19 cellular contexts compared by ENCODE assay signal in the genomic region with DNA sequence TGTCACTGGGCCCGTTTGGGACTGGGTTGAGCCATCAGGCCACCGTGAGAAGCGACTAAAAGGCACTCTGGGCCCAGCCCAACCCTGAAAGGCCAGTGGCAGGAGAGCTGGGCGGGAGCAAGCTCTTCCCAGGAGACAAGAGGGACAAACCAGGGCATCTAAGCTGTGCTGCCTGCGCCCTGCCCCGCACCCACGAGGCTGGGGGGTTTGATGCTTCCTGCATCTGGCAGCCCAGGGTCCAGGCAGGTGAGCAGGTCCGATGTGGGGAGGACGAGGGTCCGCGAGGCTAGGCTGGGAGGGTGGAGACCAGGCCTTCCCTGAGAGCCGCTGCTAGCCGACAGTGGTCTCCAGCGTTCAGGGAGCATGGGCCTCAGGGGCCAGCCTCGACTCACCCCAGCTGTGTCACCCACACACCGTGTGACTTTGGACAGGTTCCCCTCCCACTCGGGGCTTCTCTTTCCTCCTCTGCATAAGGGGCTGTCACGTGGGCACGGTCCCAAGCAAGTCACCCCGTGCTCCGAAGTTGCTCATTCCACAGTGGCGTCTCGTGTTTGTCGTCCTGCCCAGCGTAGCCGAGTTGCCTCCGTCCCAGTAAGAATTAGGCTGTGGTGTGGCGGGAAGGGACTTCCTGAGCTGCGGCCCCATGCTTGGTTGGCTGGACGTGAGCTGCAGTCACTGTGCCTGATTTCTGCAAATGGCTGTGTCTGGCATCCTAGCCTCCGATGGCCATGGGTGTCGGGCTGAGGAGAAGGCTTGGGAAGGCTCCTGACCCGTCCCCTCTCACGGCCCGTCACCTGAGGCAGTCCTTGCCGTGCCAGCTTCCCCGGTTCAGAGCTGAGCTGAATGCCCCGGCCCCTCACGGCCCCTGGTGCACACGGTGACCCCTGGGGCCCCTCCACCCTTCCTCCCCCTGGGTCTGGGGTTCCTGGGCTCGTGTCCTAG. TPM values are rescaled to one million over a fixed set of nuclear protein-coding genes. Genes with fewer than 3 reads are reported as not detected.
A peak's percentile ranks its signal among the peaks of the same experiment; 100 is the strongest.
DNase-seq lines count a peak whose midpoint lies in the region; ATAC-seq and TF ChIP-seq lines count a peak whose summit lies in the region.
"Had no signal": no experiment of that assay in that cellular context is flagged by ENCODE, and none has a peak within 500 bp of the region (broad histone marks: within the 10 kb centered on the region; RNA-seq: fewer than 3 reads in every experiment).

No MANE protein-coding gene starts in this region.

- H3K27ac Mint-ChIP-seq in neural crest cell (ENCODE audit: unreplicated experiment) (peak overlapping the region; percentile 12), progenitor cell of endocrine pancreas (no peak overlapping the region)

- no peaks in the 10 kb centered on the region for H3K9me3 ChIP-seq in SJCRH30 (replicated peaks)
- H3K9me3 ChIP-seq in stomach smooth muscle (ENCODE audit: control insufficient read depth in 2 of 2, low read length in 2 of 2), result no peaks in the 10 kb centered on the region
- H3K9me3 ChIP-seq: BE2C had no signal

- H3K4me1 ChIP-seq in SJCRH30, result peaks cover 18% of the 10 kb centered on the region
- H3K4me1 ChIP-seq in stomach smooth muscle (ENCODE audit: control insufficient read depth, insufficient read depth, low read length), result peaks cover 44% of the 10 kb centered on the region
- H3K4me1 ChIP-seq: BE2C had no signal

- H3K9ac ChIP-seq in stomach smooth muscle (ENCODE audit: low read length in 2 of 2), result no peak overlapping the region
- H3K9ac ChIP-seq: GM23248 had no signal

- TF ChIP-seq CTCF in neural crest cell (conservative IDR thresholded peaks at IDR 0.05), result no peak
- no peak for TF ChIP-seq CTCF in progenitor cell of endocrine pancreas (IDR thresholded peaks at IDR 0.05; ENCODE audit: unreplicated experiment)

- H3K4me3 Mint-ChIP-seq in neural crest cell, result no peak overlapping the region
- no peak overlapping the region for H3K4me3 Mint-ChIP-seq in progenitor cell of endocrine pancreas (ENCODE audit: low read depth)

- intact Hi-C loops in Right ventricle myocardium superior (cut with DNase I), result no loop called here
- intact Hi-C loops in left cardiac atrium (cut with DNase I), result no loop called here

- H3K27ac ChIP-seq in SJCRH30, result peak overlapping the region; percentile 63
- H3K27ac ChIP-seq in stomach smooth muscle (ENCODE audit: low read length), result peak overlapping the region; percentile 53
- H3K27ac ChIP-seq: GM23248 had no signal

- H3K36me3 ChIP-seq in SJCRH30, result no peaks in the 10 kb centered on the region
- peaks cover 26 to 51% of the 10 kb centered on the region in 2 donors for H3K36me3 ChIP-seq in stomach smooth muscle (ENCODE audit: control insufficient read depth in 2 of 2, insufficient read depth in 2 of 2, low read length in 2 of 2)

- H3K27me3 ChIP-seq in SJCRH30 (no peaks in the 10 kb centered on the region), stomach smooth muscle (ENCODE audit: control insufficient read depth in 1 of 2, insufficient read depth in 2 of 2, low read length in 2 of 2) (no peaks in the 10 kb centered on the region)
- H3K27me3 ChIP-seq: BE2C had no signal

- H3K4me1 Mint-ChIP-seq in neural crest cell (no peaks in the 10 kb centered on the region), progenitor cell of endocrine pancreas (ENCODE audit: low read depth) (no peaks in the 10 kb centered on the region)

- H3K27me3 Mint-ChIP-seq in neural crest cell (ENCODE audit: low read depth) (no peaks in the 10 kb centered on the region), progenitor cell of endocrine pancreas (no peaks in the 10 kb centered on the region)

- no peaks in the 10 kb centered on the region for H3K9me3 Mint-ChIP-seq in neural crest cell
- H3K9me3 Mint-ChIP-seq in progenitor cell of endocrine pancreas (ENCODE audit: low read depth), result no peaks in the 10 kb centered on the region

- H3K4me3 ChIP-seq in SJCRH30 (no peak overlapping the region), stomach smooth muscle (ENCODE audit: low read length in 2 of 2) (no peak overlapping the region)
- H3K4me3 ChIP-seq: GM23248 had no signal

- peaks cover 3% of the 10 kb centered on the region for H3K36me3 Mint-ChIP-seq in neural crest cell (ENCODE audit: low read depth)
- H3K36me3 Mint-ChIP-seq in progenitor cell of endocrine pancreas (ENCODE audit: insufficient read depth), result peaks cover 16% of the 10 kb centered on the region

- ATAC-seq in Right ventricle myocardium superior (ENCODE audit: poor library complexity) (peak; percentile 3), left cardiac atrium (no peak), GM19452 (IDR thresholded peaks at IDR 0.05; ENCODE audit: unreplicated experiment) (no peak)
- ATAC-seq: HCT116 had no signal

- DNase-seq in Right ventricle myocardium superior, result peak; percentile 37
- DNase-seq in left cardiac atrium, result no peak
- no peak for DNase-seq in SJCRH30
- DNase-seq in neural crest cell (ENCODE audit: low read depth, low spot score), result no peak
- no peak for DNase-seq in effector CD4-positive, alpha-beta T cell
- no peak for DNase-seq in progenitor cell of endocrine pancreas (ENCODE audit: low spot score, unreplicated experiment)
- DNase-seq: 8988T, DND-41, GM23248, MM.1S, NCI-H1105, NCI-H187, NCI-H446, RPMI8226 had no signal

RNA-seq across cellular contexts. Expression of gene PLIN4, which starts 15.7 kb away (rescaled TPM):
- total RNA-seq in Right ventricle myocardium superior, result 239 TPM
- 100 to 1,000 TPM; 331 to 357 TPM for total RNA-seq in left cardiac atrium
- 0.16 and 0.18 TPM in 2 replicates for total RNA-seq in SJCRH30 (2014; rRNA removed; shearing (Covaris generic))
- 0.30 and 0.47 TPM in 2 replicates for total RNA-seq in neural crest cell
- 0.93 and 1.3 TPM in 2 replicates for total RNA-seq in progenitor cell of endocrine pancreas
- total RNA-seq: GM23248 had no signal

RNA-seq across cellular contexts. Expression of gene HDGFL2, which starts 30.5 kb away (rescaled TPM):
- total RNA-seq in Right ventricle myocardium superior (27.8 TPM), left cardiac atrium (10 to 100 TPM; 20.9 to 25.9 TPM), neural crest cell (103 and 110 TPM in 2 replicates), progenitor cell of endocrine pancreas (92.6 and 94.2 TPM in 2 replicates)
- total RNA-seq in SJCRH30 (2014; rRNA removed; shearing (Covaris generic)), result 61.5 and 64.4 TPM in 2 replicates

RNA-seq across cellular contexts. Expression of gene PLIN5, which starts 32.5 kb away (rescaled TPM):
- total RNA-seq in Right ventricle myocardium superior (64.6 TPM), left cardiac atrium (10 to 100 TPM; 32.7 to 47.8 TPM), neural crest cell (4.8 TPM in 2 replicates), progenitor cell of endocrine pancreas (5.7 and 8.1 TPM in 2 replicates)
- 0.38 and 1.1 TPM in 2 replicates for total RNA-seq in SJCRH30 (2014; rRNA removed; shearing (Covaris generic))
- total RNA-seq: GM23248, SK-MEL-5 had no signal

RNA-seq across cellular contexts. Expression of gene LRG1, which starts 37.3 kb away (rescaled TPM):
- 0.22 TPM for total RNA-seq in Right ventricle myocardium superior
- 1 to 10 TPM in 1 of 2 donors, under 1 TPM in 1; 0.88 to 1.1 TPM for total RNA-seq in left cardiac atrium
- 0.15 and 0.38 TPM in 2 replicates for total RNA-seq in SJCRH30 (2014; rRNA removed; shearing (Covaris generic))
- 0.09 TPM in 2 replicates for total RNA-seq in neural crest cell
- total RNA-seq in progenitor cell of endocrine pancreas, result 0.34 and 0.51 TPM in 2 replicates
- total RNA-seq: GM23248 had no signal

RNA-seq across cellular contexts. Expression of gene UBXN6, which starts 45.0 kb away (rescaled TPM):
- total RNA-seq in Right ventricle myocardium superior (120 TPM), left cardiac atrium (100 to 1,000 TPM in 1 of 2 donors, 10 to 100 TPM in 1; 96.9 to 101 TPM), neural crest cell (39.5 and 40.9 TPM in 2 replicates), progenitor cell of endocrine pancreas (57.2 and 61.8 TPM in 2 replicates)
- 37.9 and 41.4 TPM in 2 replicates for total RNA-seq in SJCRH30 (2014; rRNA removed; shearing (Covaris generic))

Comparison
In these comparisons a context has a peak if more than half of its experiments do, and no peak if none do; other contexts are left out.
1. RNA of gene PLIN4, which starts 15.7 kb away (total RNA-seq): 331 to 357 TPM in left cardiac atrium and 239 TPM in Right ventricle myocardium superior (single experiment); 0.93 to 1.3 TPM in progenitor cell of endocrine pancreas, 0.30 to 0.47 TPM in neural crest cell and 0.16 to 0.18 TPM in SJCRH30; every median in the first group is over 100 times any median in the second.